1 cellular context compared by ENCODE assay signal in genomic region chrX:38847903-38848230, GRCh38.
TF ChIP-seq lines count a peak whose summit lies in the region.

No MANE protein-coding gene starts in this region.

TF ChIP-seq in HepG2, 621 proteins besides CTCF, POLR2A, EP300 and RAD21 (continued from another document):
- TF ChIP-seq ZNF260 (CRISPR knock-in tag; IDR thresholded peaks at IDR 0.05; ENCODE audit: borderline replicate concordance, low read depth) (no peak), FOXK1 (CRISPR knock-in tag; IDR thresholded peaks at IDR 0.05; ENCODE audit: borderline replicate concordance, low read depth) (no peak), JUN (CRISPR knock-in tag; IDR thresholded peaks at IDR 0.05) (no peak), ZNF557 (CRISPR knock-in tag; IDR thresholded peaks at IDR 0.05) (no peak), ZKSCAN8 (CRISPR knock-in tag; IDR thresholded peaks at IDR 0.05; ENCODE audit: borderline replicate concordance) (no peak), HES4 (CRISPR knock-in tag; IDR thresholded peaks at IDR 0.05; ENCODE audit: borderline replicate concordance) (no peak), MED13 (CRISPR knock-in tag; IDR thresholded peaks at IDR 0.05) (no peak), SMARCE1 (IDR thresholded peaks at IDR 0.05; ENCODE audit: borderline replicate concordance) (no peak), ZSCAN21 (CRISPR knock-in tag; IDR thresholded peaks at IDR 0.05; ENCODE audit: borderline replicate concordance) (no peak), TEF (CRISPR knock-in tag; IDR thresholded peaks at IDR 0.05) (no peak; the same call in 1 of the 2 replicates), ZNF383 (CRISPR knock-in tag; IDR thresholded peaks at IDR 0.05; ENCODE audit: borderline replicate concordance) (no peak), NR2F1 (CRISPR knock-in tag; IDR thresholded peaks at IDR 0.05) (no peak), KAT8 (CRISPR knock-in tag; IDR thresholded peaks at IDR 0.05) (no peak), EHMT2 (IDR thresholded peaks at IDR 0.05; ENCODE audit: borderline replicate concordance, low read depth, low read length) (no peak), ZNF780A (CRISPR knock-in tag; IDR thresholded peaks at IDR 0.05) (no peak)
